In genomic region chr3:72629191-72629611, GRCh38 we compare ENCODE assay signal across 8 cellular contexts.
DNase-seq lines count a peak whose midpoint lies in the region; ATAC-seq and TF ChIP-seq lines count a peak whose summit lies in the region.

No MANE protein-coding gene starts in this region.

- CTCF ChIA-PET in activated CD4-positive, alpha-beta T cell treated with anti-CD3 and anti-CD28 coated beads for 36 hours (lab: Charles Lee): no interaction called here

- H3K4me1 ChIP-seq in adrenal gland (replicated peaks in 1 of 2) (peaks cover 0 to 8% of the 10 kb centered on the region in 2 donors), aorta (ENCODE audit: control insufficient read depth in 1 of 2, insufficient read depth in 2 of 2, low read length in 2 of 2) (no peaks in the 10 kb centered on the region)

- peak overlapping the region; percentile 66; the same call in 1 of the 2 replicates for H3K27ac ChIP-seq in VCaP
- no peak overlapping the region for H3K27ac ChIP-seq in adrenal gland
- no peak overlapping the region for H3K27ac ChIP-seq in aorta (ENCODE audit: low read depth in 1 of 2, low read length in 2 of 2)

- TF ChIP-seq CTCF in VCaP (conservative IDR thresholded peaks at IDR 0.05) (no peak), adrenal gland (IDR thresholded peaks at IDR 0.05) (no peak)

- H3K4me3 Mint-ChIP-seq in activated CD4-positive, alpha-beta T cell treated with anti-CD3 and anti-CD28 coated beads for 36 hours: no peak overlapping the region
- peak overlapping the region; percentile 2 to 58 for H3K4me3 Mint-ChIP-seq in stimulated activated naive B cell treated with anti-CD40 and anti-IgM and Interleukin-4, amounts not matched to agents 10 μg/mL and 1 μg/mL and 100 μg/mL, for 72 hours

- H3K36me3 ChIP-seq in adrenal gland (replicated peaks in 1 of 2) (no peaks in the 10 kb centered on the region), aorta (ENCODE audit: control insufficient read depth in 1 of 2, insufficient read depth in 2 of 2, low read length in 1 of 2) (no peaks in the 10 kb centered on the region)

- H3K9me3 ChIP-seq in adrenal gland (replicated peaks in 1 of 3) (no peaks in the 10 kb centered on the region), aorta (ENCODE audit: control insufficient read depth, low read length) (peaks cover 1% of the 10 kb centered on the region)

- peaks cover 60% of the 10 kb centered on the region for H3K4me1 Mint-ChIP-seq in activated CD4-positive, alpha-beta T cell treated with anti-CD3 and anti-CD28 coated beads for 36 hours
- H3K4me1 Mint-ChIP-seq in stimulated activated naive B cell treated with anti-CD40 and anti-IgM and Interleukin-4, amounts not matched to agents 10 μg/mL and 1 μg/mL and 100 μg/mL, for 72 hours: peaks cover 54 to 80% of the 10 kb centered on the region in 2 donors

- H3K4me3 ChIP-seq in adrenal gland (no peak overlapping the region), aorta (ENCODE audit: low read length in 2 of 2) (no peak overlapping the region)

- peak overlapping the region; percentile 79 for H3K27ac Mint-ChIP-seq in activated CD4-positive, alpha-beta T cell treated with anti-CD3 and anti-CD28 coated beads for 36 hours
- peak overlapping the region; percentile 88 for H3K27ac Mint-ChIP-seq in stimulated activated naive B cell treated with anti-CD40 and anti-IgM and Interleukin-4, amounts not matched to agents 10 μg/mL and 1 μg/mL and 100 μg/mL, for 72 hours

- peak; percentile 67 for ATAC-seq in activated CD4-positive, alpha-beta T cell treated with anti-CD3 and anti-CD28 coated beads for 36 hours
- ATAC-seq in HG03342 (IDR thresholded peaks at IDR 0.05; ENCODE audit: unreplicated experiment) (peak; percentile 82), aorta (ENCODE audit: low FRiP score) (no peak)
- peak; percentile 78 to 79 for ATAC-seq in stimulated activated naive B cell treated with anti-CD40 and anti-IgM and Interleukin-4, amounts not matched to agents 10 μg/mL and 1 μg/mL and 100 μg/mL, for 72 hours (replicated peaks)

- POLR2A ChIA-PET in activated CD4-positive, alpha-beta T cell treated with anti-CD3 and anti-CD28 coated beads for 36 hours (lab: Charles Lee): no interaction called here

- TF ChIP-seq POLR2A in adrenal gland (IDR thresholded peaks at IDR 0.05): no peak

- 63 to 79% (median 74%) methylated on average over 3 of the region's 3 CpGs for WGBS in adrenal gland, 4 donors
- WGBS in aorta, 2 donors: 92 to 97% methylated on average over 3 of the region's 3 CpGs

- no peak for DNase-seq in activated CD4-positive, alpha-beta T cell treated with anti-CD3 and anti-CD28 coated beads for 36 hours
- no peak for DNase-seq in activated CD4-positive, alpha-beta T cell treated with anti-CD3 and anti-CD28 coated beads for 1 hour
- peak; percentile 41 for DNase-seq in stimulated activated naive B cell treated with anti-CD40 and anti-IgM and Interleukin-4, amounts not matched to agents 10 μg/mL and 1 μg/mL and 100 μg/mL, for 72 hours
- DNase-seq in NCI-H187 (lab: John Stamatoyannopoulos, UW): no peak
- DNase-seq in adrenal gland: no peak
- no peak for DNase-seq in aorta

- peaks cover 2% of the 10 kb centered on the region for H3K36me3 Mint-ChIP-seq in activated CD4-positive, alpha-beta T cell treated with anti-CD3 and anti-CD28 coated beads for 36 hours (ENCODE audit: low read depth)
- H3K36me3 Mint-ChIP-seq in stimulated activated naive B cell treated with anti-CD40 and anti-IgM and Interleukin-4, amounts not matched to agents 10 μg/mL and 1 μg/mL and 100 μg/mL, for 72 hours: peaks cover under 1 to 2% of the 10 kb centered on the region in 2 donors

- H3K27me3 Mint-ChIP-seq in activated CD4-positive, alpha-beta T cell treated with anti-CD3 and anti-CD28 coated beads for 36 hours: no peaks in the 10 kb centered on the region
- H3K27me3 Mint-ChIP-seq in stimulated activated naive B cell treated with anti-CD40 and anti-IgM and Interleukin-4, amounts not matched to agents 10 μg/mL and 1 μg/mL and 100 μg/mL, for 72 hours: peaks cover 0 to 4% of the 10 kb centered on the region in 2 donors

- H3K9me3 Mint-ChIP-seq in activated CD4-positive, alpha-beta T cell treated with anti-CD3 and anti-CD28 coated beads for 36 hours (ENCODE audit: low read depth): peaks cover 8% of the 10 kb centered on the region
- peaks cover 0 to 2% of the 10 kb centered on the region in 2 donors for H3K9me3 Mint-ChIP-seq in stimulated activated naive B cell treated with anti-CD40 and anti-IgM and Interleukin-4, amounts not matched to agents 10 μg/mL and 1 μg/mL and 100 μg/mL, for 72 hours

- no peaks in the 10 kb centered on the region for H3K27me3 ChIP-seq in adrenal gland
- no peaks in the 10 kb centered on the region for H3K27me3 ChIP-seq in aorta (ENCODE audit: control insufficient read depth in 1 of 2, insufficient read depth in 2 of 2, low read length in 1 of 2)

- intact Hi-C loops in activated CD4-positive, alpha-beta T cell treated with anti-CD3 and anti-CD28 coated beads for 36 hours (cut with DNase I, micrococcal nuclease): loop anchor here in 1 of 2 experiments (1.0 to 2.0 kb wide), 2 partner anchors 108 to 182 kb away; partner anchors contain the start of gene RYBP
- intact Hi-C loops in adrenal gland (cut with DNase I) (no loop called here), aorta (cut with DNase I) (no loop called here)
